Comparison of ENCODE assay signal across 8 cellular contexts in genomic region chr2:28661589-28662001, GRCh38.
A peak's percentile ranks its signal among the peaks of the same experiment; 100 is the strongest.
DNase-seq lines count a peak whose midpoint lies in the region; ATAC-seq and TF ChIP-seq lines count a peak whose summit lies in the region.

No MANE protein-coding gene starts in this region.

- peak overlapping the region; percentile 12 for H3K9ac ChIP-seq in mucosa of stomach (ENCODE audit: low read length)

- no peak for TF ChIP-seq CTCF in epithelial cell of esophagus (IDR thresholded peaks at IDR 0.05; ENCODE audit: insufficient read depth, low read depth, low read length, missing control alignments)

- H3K36me3 ChIP-seq in mucosa of stomach (ENCODE audit: control insufficient read depth, insufficient read depth, low read length), result no peaks in the 10 kb centered on the region

- peaks cover 18% of the 10 kb centered on the region for H3K4me1 Mint-ChIP-seq in activated naive CD4-positive, alpha-beta T cell treated with anti-CD3 and anti-CD28 coated beads for 36 hours (ENCODE audit: low read depth)

- H3K4me3 ChIP-seq in epithelial cell of esophagus (ENCODE audit: low read length) (no peak overlapping the region), mucosa of stomach (ENCODE audit: low read length) (no peak overlapping the region)

- H3K9me3 Mint-ChIP-seq in activated naive CD4-positive, alpha-beta T cell treated with anti-CD3 and anti-CD28 coated beads for 36 hours, result peaks cover 2% of the 10 kb centered on the region

- H3K4me3 Mint-ChIP-seq in activated naive CD4-positive, alpha-beta T cell treated with anti-CD3 and anti-CD28 coated beads for 36 hours, result no peak overlapping the region

- intact Hi-C loops in activated naive CD4-positive, alpha-beta T cell treated with anti-CD3 and anti-CD28 coated beads for 36 hours (cut with micrococcal nuclease), result no loop called here

- no peaks in the 10 kb centered on the region for H3K9me3 ChIP-seq in mucosa of stomach (ENCODE audit: control insufficient read depth, low read length)

- ATAC-seq in HG02870 (IDR thresholded peaks at IDR 0.05; ENCODE audit: unreplicated experiment), result no peak

- CTCF ChIA-PET in activated naive CD4-positive, alpha-beta T cell treated with anti-CD3 and anti-CD28 coated beads for 36 hours (lab: Charles Lee), result interaction anchor here (1.3 kb wide), 1 partner anchor 94 kb away, joined by 3 read pairs; no protein-coding TSS in a partner anchor

- no peak overlapping the region for H3K27ac Mint-ChIP-seq in activated naive CD4-positive, alpha-beta T cell treated with anti-CD3 and anti-CD28 coated beads for 36 hours

- H3K27me3 Mint-ChIP-seq in activated naive CD4-positive, alpha-beta T cell treated with anti-CD3 and anti-CD28 coated beads for 36 hours (ENCODE audit: low read depth), result no peaks in the 10 kb centered on the region

- DNase-seq in DMS79 (lab: John Stamatoyannopoulos, UW) (peak; percentile 6), DMS79 treated with DMSO at 0.1 percent for 48 hours (lab: John Stamatoyannopoulos, UW) (no peak), epithelial cell of esophagus (ENCODE audit: low read depth) (peak; percentile 50), NCI-H82 (lab: John Stamatoyannopoulos, UW) (no peak), DMS153 (lab: John Stamatoyannopoulos, UW) (no peak)
- DNase-seq in activated naive CD4-positive, alpha-beta T cell treated with anti-CD3 and anti-CD28 coated beads for 36 hours, result no peak

- H3K36me3 Mint-ChIP-seq in activated naive CD4-positive, alpha-beta T cell treated with anti-CD3 and anti-CD28 coated beads for 36 hours (ENCODE audit: low read depth), result no peaks in the 10 kb centered on the region

- no peaks in the 10 kb centered on the region for H3K27me3 ChIP-seq in mucosa of stomach (ENCODE audit: control insufficient read depth, insufficient read depth, low read length)

- peaks cover 89% of the 10 kb centered on the region for H3K4me1 ChIP-seq in mucosa of stomach (ENCODE audit: control insufficient read depth, insufficient read depth, low read length)

Comparison
In these comparisons a context has a peak if more than half of its experiments do, and no peak if none do; other contexts are left out.
1. DNase-seq: peak in DMS79 (single experiment) and epithelial cell of esophagus (single experiment); none in DMS79 treated with DMSO at 0.1 percent for 48 hours (single experiment), NCI-H82 (single experiment), DMS153 (single experiment) and activated naive CD4-positive, alpha-beta T cell treated with anti-CD3 and anti-CD28 coated beads for 36 hours (single experiment).